8 cellular contexts compared by ENCODE assay signal in the genomic region with DNA sequence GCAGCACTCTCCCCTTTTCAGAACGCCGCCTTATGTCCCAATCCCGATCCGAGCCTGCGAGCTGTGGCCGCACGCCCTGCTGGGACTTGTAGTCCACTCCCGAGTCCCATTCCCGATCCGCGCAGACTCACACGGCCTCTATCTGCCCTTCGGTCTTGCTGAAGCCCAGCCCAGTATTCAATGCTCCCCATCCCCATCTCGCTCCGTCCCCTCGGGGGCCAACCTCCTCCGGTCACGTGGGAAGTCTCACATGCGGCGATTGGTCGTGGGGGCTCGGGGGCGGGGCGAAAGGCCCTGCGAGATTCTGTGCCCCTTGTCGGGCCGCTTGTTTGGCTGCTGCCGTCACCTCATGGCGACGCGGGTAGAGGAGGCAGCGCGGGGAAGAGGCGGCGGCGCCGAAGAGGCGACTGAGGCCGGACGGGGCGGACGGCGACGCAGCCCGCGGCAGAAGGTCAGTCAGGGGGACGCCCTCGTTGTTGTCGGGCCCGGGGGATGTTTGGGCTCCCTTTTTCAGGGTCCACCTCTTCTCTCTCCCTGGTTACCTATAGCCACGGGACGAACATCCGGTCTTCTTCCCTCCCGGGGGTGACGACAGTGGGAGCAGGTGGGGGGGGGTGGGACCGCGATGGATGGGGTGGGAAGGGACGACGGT. TPM values are rescaled to one million over a fixed set of nuclear protein-coding genes. Genes with fewer than 3 reads are reported as not detected.
DNase-seq lines count a peak whose midpoint lies in the region; ATAC-seq, FAIRE-seq and TF ChIP-seq lines count a peak whose summit lies in the region.

A gene (plus strand): TSS at position 328 of the 652 bp plus-strand sequence. CDS start 22 bp downstream, at position 350.

- peak; percentile 96 for ATAC-seq in GM18505 (IDR thresholded peaks at IDR 0.05; ENCODE audit: unreplicated experiment)
- ATAC-seq in HG02973 (IDR thresholded peaks at IDR 0.05; ENCODE audit: unreplicated experiment), result peak; percentile 98
- peak; percentile 100 for ATAC-seq in right cardiac atrium

- peak within 1 kb of the TSS; percentile 78 for H3K4me3 ChIP-seq in astrocyte (ENCODE audit: insufficient read depth, low read depth, low read length)
- peak within 1 kb of the TSS; percentile 92 for H3K4me3 ChIP-seq in right cardiac atrium (ENCODE audit: low read length)
- H3K4me3 ChIP-seq in vagina, result peak within 1 kb of the TSS; percentile 94 to 97

- H3K4me2 ChIP-seq in astrocyte (ENCODE audit: low read length), result peak within 1 kb of the TSS; percentile 90

- TF ChIP-seq POLR2A in GM18505 (IDR thresholded peaks at IDR 0.05; ENCODE audit: borderline replicate concordance, extremely low read depth, insufficient read depth, insufficient read length) (peak; percentile 85), vagina (IDR thresholded peaks at IDR 0.05) (peak in 1 of 2 donors; percentile 89)

- H3K27me3 Mint-ChIP-seq in astrocyte (ENCODE audit: low read depth, unreplicated experiment), result no peaks in the 10 kb centered on the region

- FAIRE-seq in astrocyte (lab: Jason Lieb, UNC), result peak; percentile 100

- under 1% methylated on average over 58 of the region's 59 CpGs for WGBS in right cardiac atrium

- no peaks in the 10 kb centered on the region for H3K9me3 ChIP-seq in astrocyte (ENCODE audit: insufficient read depth, low read depth, low read length)
- H3K9me3 ChIP-seq in right cardiac atrium (ENCODE audit: control insufficient read depth, low read length), result no peaks in the 10 kb centered on the region
- H3K9me3 ChIP-seq in vagina, result no peaks in the 10 kb centered on the region

- H3K36me3 Mint-ChIP-seq in astrocyte (ENCODE audit: low read depth, unreplicated experiment), result no peaks in the 10 kb centered on the region

- H3K27ac Mint-ChIP-seq in astrocyte (ENCODE audit: unreplicated experiment), result peak within 1 kb of the TSS; percentile 91

- H3K4me1 Mint-ChIP-seq in astrocyte (ENCODE audit: low read depth, unreplicated experiment), result no peaks in the 10 kb centered on the region

- peak within 1 kb of the TSS; percentile 83 for H3K9ac ChIP-seq in astrocyte (ENCODE audit: low read length)

- peak within 1 kb of the TSS; percentile 94 for H3K4me3 Mint-ChIP-seq in astrocyte (ENCODE audit: unreplicated experiment)

- H3K9me3 Mint-ChIP-seq in astrocyte (ENCODE audit: unreplicated experiment), result no peaks in the 10 kb centered on the region

- intact Hi-C loops in right cardiac atrium (cut with DNase I) (no loop called here), vagina (cut with DNase I) (loop anchor here (5.0 kb wide), 2 partner anchors 69 to 1109 kb away; a partner anchor contains a TSS)

- peaks cover 6% of the 10 kb centered on the region for H3K4me1 ChIP-seq in astrocyte (ENCODE audit: insufficient read depth, low read length)
- no peaks in the 10 kb centered on the region for H3K4me1 ChIP-seq in right cardiac atrium (ENCODE audit: control insufficient read depth, insufficient read depth, low read length)
- H3K4me1 ChIP-seq in vagina, result peaks cover 11% of the 10 kb centered on the region

- H3K27ac ChIP-seq in astrocyte (ENCODE audit: low read depth, low read length) (peak within 1 kb of the TSS; percentile 83), right cardiac atrium (ENCODE audit: low read length) (peak within 1 kb of the TSS; percentile 76), vagina (peak within 1 kb of the TSS; percentile 90)

- peak; percentile 95 for DNase-seq in NCI-H2029 (lab: John Stamatoyannopoulos, UW)
- DNase-seq in T-helper 22 cell (ENCODE audit: low read depth), result peak; percentile 97
- DNase-seq in astrocyte (ENCODE audit: low read depth), result peak; percentile 98
- DNase-seq in right cardiac atrium, result peak; percentile 98 to 99 (median 99)
- DNase-seq in pulmonary artery endothelial cell (ENCODE audit: low read depth, low spot score), result peak; percentile 99
- DNase-seq in vagina (ENCODE audit: extremely low spot score in 2 of 2), result peak; percentile 100

- TF ChIP-seq CTCF in astrocyte (IDR thresholded peaks at IDR 0.05; ENCODE audit: insufficient read depth, low read depth, low read length) (no peak), vagina (IDR thresholded peaks at IDR 0.05) (peak in 1 of 3 experiments; percentile 9)

- H2AFZ ChIP-seq in astrocyte (ENCODE audit: low read depth, low read length), result peak within 1 kb of the TSS; percentile 80

- H4K20me1 ChIP-seq in astrocyte (ENCODE audit: insufficient read depth, low read length), result peaks cover 9% of the 10 kb centered on the region

- H3K36me3 ChIP-seq in astrocyte (ENCODE audit: insufficient read depth, low read length) (no peaks in the 10 kb centered on the region), vagina (no peaks in the 10 kb centered on the region)

- H3K27me3 ChIP-seq in astrocyte (ENCODE audit: insufficient read depth, low read length), result no peaks in the 10 kb centered on the region
- H3K27me3 ChIP-seq in right cardiac atrium (ENCODE audit: control insufficient read depth, insufficient read depth), result no peaks in the 10 kb centered on the region
- H3K27me3 ChIP-seq in vagina, result no peaks in the 10 kb centered on the region

- H3K79me2 ChIP-seq in astrocyte (ENCODE audit: insufficient read depth, low read length), result peaks cover 33% of the 10 kb centered on the region

RNA-seq across cellular contexts. Expression of the gene that starts here (rescaled TPM):
- 8.1 and 9.8 TPM in 2 replicates for total RNA-seq in astrocyte
- 1 to 10 TPM; 5.9 to 8.0 (median 7.1) TPM for total RNA-seq in right cardiac atrium
- polyA plus RNA-seq in right cardiac atrium, result 4.6 TPM
- 5.6 and 6.6 TPM in 2 replicates for total RNA-seq in pulmonary artery endothelial cell
- total RNA-seq in vagina, result 15.2 TPM

Comparison
In these comparisons a context has a peak if more than half of its experiments do, and no peak if none do; other contexts are left out.
1. Peak in every context shown above with its lines: DNase-seq, ATAC-seq, H3K4me3 ChIP-seq and H3K27ac ChIP-seq.